In the genomic region with DNA sequence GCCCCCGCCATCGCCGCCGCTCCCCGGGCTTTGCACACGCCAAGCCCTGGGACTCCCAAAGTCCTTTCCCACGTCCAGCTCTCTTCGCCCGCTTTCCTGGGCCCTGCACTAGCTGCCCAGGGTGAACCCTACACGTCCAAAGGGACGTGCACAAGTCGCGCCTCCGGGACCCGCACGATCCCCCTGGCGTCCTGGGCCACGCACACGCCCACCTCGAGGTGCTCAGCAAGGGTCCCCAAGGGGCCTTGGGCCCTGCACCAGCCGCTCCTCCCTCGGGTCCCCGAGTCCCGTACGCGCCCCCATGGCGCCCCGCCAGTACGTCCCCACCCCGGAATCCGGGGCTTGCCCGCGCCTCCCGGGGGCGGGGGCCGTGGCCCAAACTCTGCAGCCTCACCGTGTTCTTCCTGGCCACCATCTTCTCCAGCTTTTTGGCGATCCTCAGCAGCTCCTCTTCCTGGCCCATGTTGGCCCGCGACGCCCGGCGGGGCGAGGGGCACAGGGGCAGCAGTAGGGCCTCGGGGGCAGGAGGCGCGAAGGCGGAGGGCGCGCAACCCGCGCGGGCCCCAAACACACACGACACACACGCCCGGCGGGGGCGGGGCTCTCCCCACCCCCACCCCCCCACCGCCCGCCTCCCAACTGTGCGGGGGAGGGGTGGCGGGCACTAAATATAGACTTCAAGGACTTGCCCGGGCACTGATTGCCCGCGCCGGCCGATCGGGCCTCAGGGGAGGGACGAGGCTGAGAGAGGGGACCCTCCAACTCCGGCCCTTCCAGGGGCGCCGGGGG, we compare ENCODE assay signal across 8 cellular contexts. TPM values are rescaled to one million over a fixed set of nuclear protein-coding genes. Genes with fewer than 3 reads are reported as not detected.
A peak's percentile ranks its signal among the peaks of the same experiment; 100 is the strongest.
DNase-seq lines count a peak whose midpoint lies in the region; ATAC-seq and TF ChIP-seq lines count a peak whose summit lies in the region.

A gene (minus strand): TSS at position 578 of the 789 bp plus-strand sequence. CDS start 115 bp downstream, at position 463.

- peaks cover 4% of the 10 kb centered on the region for H3K27me3 ChIP-seq in CD4-positive, CD25-positive, alpha-beta regulatory T cell (ENCODE audit: control insufficient read depth, insufficient read depth, low read length)
- H3K27me3 ChIP-seq in RWPE2 (ENCODE audit: insufficient read depth, poor library complexity, severe bottlenecking), result no peaks in the 10 kb centered on the region
- H3K27me3 ChIP-seq in breast epithelium, result no peaks in the 10 kb centered on the region
- H3K27me3 ChIP-seq in left lung, result peaks cover 0 to 41% of the 10 kb centered on the region in 2 donors

- peak in 2 of 3 donors; percentile 17 to 37 for DNase-seq in CD4-positive, CD25-positive, alpha-beta regulatory T cell
- no peak for DNase-seq in RWPE2 (ENCODE audit: low spot score)
- DNase-seq in breast epithelium (ENCODE audit: low spot score in 2 of 2), result no peak
- peak in 1 of 2 donors; percentile 60 for DNase-seq in left lung
- peak; percentile 18 to 72 (median 43) for DNase-seq in stimulated activated naive CD4-positive, alpha-beta T cell (lab: John Stamatoyannopoulos, UW)
- DNase-seq in mesenteric fat pad (ENCODE audit: low spot score), result no peak

- no peak for TF ChIP-seq POLR2A in breast epithelium (IDR thresholded peaks at IDR 0.05)

- peaks cover 0 to 40% (median 12%) of the 10 kb centered on the region in 4 donors for H3K4me1 Mint-ChIP-seq in CD4-positive, CD25-positive, alpha-beta regulatory T cell

- no peaks in the 10 kb centered on the region for H3K36me3 ChIP-seq in CD4-positive, CD25-positive, alpha-beta regulatory T cell (ENCODE audit: control insufficient read depth, insufficient read depth, low read length)
- H3K36me3 ChIP-seq in RWPE2 (ENCODE audit: low read depth) (no peaks in the 10 kb centered on the region; the same call in 1 of the 2 replicates), breast epithelium (no peaks in the 10 kb centered on the region), left lung (peaks cover 0 to 10% of the 10 kb centered on the region in 2 donors)

- H3K27me3 Mint-ChIP-seq in CD4-positive, CD25-positive, alpha-beta regulatory T cell, result peaks cover 46% of the 10 kb centered on the region

- H3K9me3 Mint-ChIP-seq in CD4-positive, CD25-positive, alpha-beta regulatory T cell, result no peaks in the 10 kb centered on the region

- H3K36me3 Mint-ChIP-seq in CD4-positive, CD25-positive, alpha-beta regulatory T cell, result no peaks in the 10 kb centered on the region

- peak within 1 kb of the TSS; percentile 15 for H3K27ac ChIP-seq in CD4-positive, CD25-positive, alpha-beta regulatory T cell (ENCODE audit: insufficient read depth, low read length, poor library complexity, severe bottlenecking)
- H3K27ac ChIP-seq in RWPE2 (ENCODE audit: poor library complexity, severe bottlenecking) (no peak within 1 kb of the TSS), breast epithelium (peak within 1 kb of the TSS; percentile 69 to 74), left lung (peak within 1 kb of the TSS; percentile 59 to 72)

- peak in 1 of 2 donors; percentile 20 for ATAC-seq in CD4-positive, CD25-positive, alpha-beta regulatory T cell (ENCODE audit: low read depth in 2 of 2)
- ATAC-seq in RWPE2 (ENCODE audit: low read depth), result peak; percentile 41
- ATAC-seq in left lung, result peak; percentile 77
- ATAC-seq in GM18502 (IDR thresholded peaks at IDR 0.05; ENCODE audit: poor library complexity, unreplicated experiment), result no peak
- ATAC-seq in HG02588 (IDR thresholded peaks at IDR 0.05; ENCODE audit: unreplicated experiment), result no peak

- no peak within 1 kb of the TSS for H3K4me3 ChIP-seq in CD4-positive, CD25-positive, alpha-beta regulatory T cell (ENCODE audit: low read depth, low read length)
- H3K4me3 ChIP-seq in RWPE2 (ENCODE audit: severe bottlenecking) (peak within 1 kb of the TSS; percentile 42), breast epithelium (peak within 1 kb of the TSS; percentile 48 to 75 (median 68)), left lung (peak within 1 kb of the TSS; percentile 48 to 56)

- peak within 1 kb of the TSS; percentile 75 to 94 (median 83) for H3K4me3 Mint-ChIP-seq in CD4-positive, CD25-positive, alpha-beta regulatory T cell

- H3K27ac Mint-ChIP-seq in CD4-positive, CD25-positive, alpha-beta regulatory T cell, result peak within 1 kb of the TSS in 2 of 3 donors; percentile 74 to 78

- peaks cover 33% of the 10 kb centered on the region for H3K4me1 ChIP-seq in CD4-positive, CD25-positive, alpha-beta regulatory T cell (ENCODE audit: control insufficient read depth, insufficient read depth, low read length, poor library complexity, severe bottlenecking)
- H3K4me1 ChIP-seq in RWPE2 (ENCODE audit: insufficient read depth, poor library complexity, severe bottlenecking), result peaks cover 4% of the 10 kb centered on the region
- peaks cover 7 to 10% of the 10 kb centered on the region in 2 donors for H3K4me1 ChIP-seq in breast epithelium
- peaks cover 18 to 35% of the 10 kb centered on the region in 2 donors for H3K4me1 ChIP-seq in left lung

- intact Hi-C loops in breast epithelium (cut with DNase I; ENCODE audit: low total_unique reads) (no loop called here), left lung (cut with DNase I) (no loop called here)

- H3K9me3 ChIP-seq in CD4-positive, CD25-positive, alpha-beta regulatory T cell (ENCODE audit: control insufficient read depth in 2 of 2, low read length in 2 of 2), result no peaks in the 10 kb centered on the region
- H3K9me3 ChIP-seq in RWPE2 (ENCODE audit: severe bottlenecking) (no peaks in the 10 kb centered on the region), breast epithelium (no peaks in the 10 kb centered on the region), left lung (no peaks in the 10 kb centered on the region)

- TF ChIP-seq CTCF in RWPE2 (IDR thresholded peaks at IDR 0.05; ENCODE audit: poor library complexity, severe bottlenecking) (no peak), breast epithelium (IDR thresholded peaks at IDR 0.05) (no peak), left lung (IDR thresholded peaks at IDR 0.05) (no peak)

RNA-seq across cellular contexts. Expression of the gene that starts here (rescaled TPM):
- total RNA-seq in CD4-positive, CD25-positive, alpha-beta regulatory T cell, result 8.5 TPM
- 10 to 100 TPM in 2 of 4 donors, 1 to 10 TPM in 2; 7.7 to 23.2 (median 12.4) TPM for polyA plus RNA-seq in CD4-positive, CD25-positive, alpha-beta regulatory T cell
- total RNA-seq in breast epithelium (10 to 100 TPM in 2 of 3 donors, 1 to 10 TPM in 1; 8.5 to 38.0 (median 31.2) TPM), left lung (10 to 100 TPM; 28.3 to 43.2 TPM), mesenteric fat pad (8.3 TPM)

Comparison
In these comparisons a context has a peak if more than half of its experiments do, and no peak if none do; other contexts are left out.
1. ATAC-seq: peak in RWPE2 (single experiment) and left lung (single experiment); none in GM18502 (single experiment) and HG02588 (single experiment).
2. DNase-seq: peak in CD4-positive, CD25-positive, alpha-beta regulatory T cell (2 of 3) and stimulated activated naive CD4-positive, alpha-beta T cell (6 of 6); none in RWPE2 (single experiment), breast epithelium (0 of 2) and mesenteric fat pad (single experiment).